39 cellular contexts compared by ENCODE assay signal in the genomic region with DNA sequence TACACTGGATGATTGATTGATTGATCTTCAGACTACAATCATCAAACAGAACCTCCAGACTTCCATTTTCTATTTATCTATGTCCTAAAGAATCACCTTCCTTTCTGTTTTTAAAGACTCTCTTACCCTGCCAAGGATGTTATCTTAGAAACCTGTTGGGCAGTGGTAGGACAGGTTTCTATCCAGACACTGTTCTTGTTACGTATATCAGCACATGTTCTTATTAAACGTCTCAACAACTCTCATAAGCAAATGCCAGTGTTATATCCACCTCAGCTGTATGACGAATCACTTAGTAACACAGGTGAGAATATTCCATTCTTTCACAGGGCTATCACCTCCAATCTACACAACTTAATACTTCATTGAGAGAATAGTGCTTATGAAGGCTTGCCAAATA. TPM values are rescaled to one million over a fixed set of nuclear protein-coding genes. Genes with fewer than 3 reads are reported as not detected.
"Had no signal": no experiment of that assay in that cellular context is flagged by ENCODE, and none has a peak within 500 bp of the region (broad histone marks: within the 10 kb centered on the region; RNA-seq: fewer than 3 reads in every experiment).

No MANE protein-coding gene starts in this region.

- H3K9me3 Mint-ChIP-seq: endodermal cell had no signal

- H3K9me3 ChIP-seq: adrenal gland had no signal

- H3K27ac ChIP-seq: adrenal gland, body of pancreas, cardiac muscle cell, coronary artery, dorsolateral prefrontal cortex, esophagus squamous epithelium, WERI-Rb-1 had no signal

- H3K27me3 ChIP-seq: adrenal gland, body of pancreas, cardiac muscle cell, dorsolateral prefrontal cortex, esophagus squamous epithelium had no signal

- H3K4me1 ChIP-seq: adrenal gland, body of pancreas, esophagus squamous epithelium had no signal

- H3K27me3 Mint-ChIP-seq: activated B cell treated with CpG ODN at 0.5 μM for 24 hours; activated CD8-positive, alpha-beta T cell treated with anti-CD3 and anti-CD28 coated beads for 36 hours; activated naive CD4-positive, alpha-beta T cell treated with anti-CD3 and anti-CD28 coated beads, Interleukin-2, amount 50 U/mL, for 24 hours; activated naive CD8-positive, alpha-beta T cell treated with anti-CD3 and anti-CD28 coated beads for 36 hours; activated naive CD8-positive, alpha-beta T cell treated with anti-CD3 and anti-CD28 coated beads, Interleukin-2, amount 50 U/mL, for 24 hours; dendritic cell treated with granulocyte-macrophage colony-stimulating factor and Interleukin-4, amounts not matched to agents 40 ng/mL and 50 ng/mL, for 4 days; T-cell had no signal

- H3K27ac Mint-ChIP-seq: activated B cell treated with CpG ODN at 0.5 μM for 24 hours; activated CD8-positive, alpha-beta T cell treated with anti-CD3 and anti-CD28 coated beads for 36 hours; activated naive CD4-positive, alpha-beta T cell treated with anti-CD3 and anti-CD28 coated beads for 36 hours; activated naive CD4-positive, alpha-beta T cell treated with anti-CD3 and anti-CD28 coated beads, Interleukin-2, amount 50 U/mL, for 24 hours; activated naive CD8-positive, alpha-beta T cell treated with anti-CD3 and anti-CD28 coated beads for 36 hours; activated naive CD8-positive, alpha-beta T cell treated with anti-CD3 and anti-CD28 coated beads, Interleukin-2, amount 50 U/mL, for 24 hours; activated T-helper 1 cell treated with anti-CD3 and anti-CD28 coated beads, Interleukin-12 subunit alpha, Interleukin-12 subunit beta, Interleukin-2, Interleukin-4 antibody, amounts not matched to agents 30 ng/mL and 10 ng/mL and 1 ng/mL, durations not matched to agents 14 hours and 24 hours and 36 hours; activated T-helper 2 cell treated with anti-CD3 and anti-CD28 coated beads, Interferon-gamma antibody, Interleukin-2, Interleukin-4, amounts not matched to agents 10 μg/mL and 5 μg/mL and 100 μg/mL, durations not matched to agents 14 hours and 24 hours and 36 hours; dendritic cell treated with granulocyte-macrophage colony-stimulating factor and Interleukin-4, amounts not matched to agents 40 ng/mL and 50 ng/mL, for 4 days; endodermal cell; T-cell; T-helper 1 cell treated with Interleukin-12 subunit alpha and Interleukin-12 subunit beta and Interleukin-4 antibody, amounts not matched to agents 30 μg/mL and 1 μg/mL, for 36 hours had no signal

- H3K36me3 ChIP-seq: adrenal gland, cardiac muscle cell, esophagus squamous epithelium, WERI-Rb-1 had no signal

- H3K4me3 Mint-ChIP-seq: activated B cell treated with CpG ODN at 0.5 μM for 24 hours; activated CD8-positive, alpha-beta T cell treated with anti-CD3 and anti-CD28 coated beads for 36 hours; activated naive CD4-positive, alpha-beta T cell treated with anti-CD3 and anti-CD28 coated beads for 36 hours; activated naive CD4-positive, alpha-beta T cell treated with anti-CD3 and anti-CD28 coated beads, Interleukin-2, amount 50 U/mL, for 24 hours; activated naive CD8-positive, alpha-beta T cell treated with anti-CD3 and anti-CD28 coated beads for 36 hours; activated naive CD8-positive, alpha-beta T cell treated with anti-CD3 and anti-CD28 coated beads, Interleukin-2, amount 50 U/mL, for 24 hours; activated T-helper 1 cell treated with anti-CD3 and anti-CD28 coated beads, Interleukin-12 subunit alpha, Interleukin-12 subunit beta, Interleukin-2, Interleukin-4 antibody, amounts not matched to agents 30 ng/mL and 10 ng/mL and 1 ng/mL, durations not matched to agents 14 hours and 24 hours and 36 hours; dendritic cell treated with granulocyte-macrophage colony-stimulating factor and Interleukin-4, amounts not matched to agents 40 ng/mL and 50 ng/mL, for 4 days; endodermal cell; T-cell; T-helper 1 cell treated with Interleukin-12 subunit alpha and Interleukin-12 subunit beta and Interleukin-4 antibody, amounts not matched to agents 30 μg/mL and 1 μg/mL, for 36 hours had no signal

- H3K4me3 ChIP-seq: adrenal gland, body of pancreas, cardiac muscle cell, coronary artery, dorsolateral prefrontal cortex, esophagus squamous epithelium had no signal

- H3K4me1 Mint-ChIP-seq: activated B cell treated with CpG ODN at 0.5 μM for 24 hours; activated naive CD4-positive, alpha-beta T cell treated with anti-CD3 and anti-CD28 coated beads, Interleukin-2, amount 50 U/mL, for 24 hours; activated naive CD8-positive, alpha-beta T cell treated with anti-CD3 and anti-CD28 coated beads for 36 hours; activated naive CD8-positive, alpha-beta T cell treated with anti-CD3 and anti-CD28 coated beads, Interleukin-2, amount 50 U/mL, for 24 hours; T-cell had no signal

- FAIRE-seq: frontal cortex had no signal

- ATAC-seq: activated CD4-positive, CD25-positive, alpha-beta regulatory T cell treated with anti-CD3 and anti-CD28 coated beads, Interleukin-2, amount 50 U/mL, for 24 hours; activated CD8-positive, alpha-beta T cell treated with anti-CD3 and anti-CD28 coated beads for 36 hours; activated naive CD8-positive, alpha-beta T cell treated with anti-CD3 and anti-CD28 coated beads, Interleukin-2, amount 50 U/mL, for 24 hours; body of pancreas; T-cell had no signal

- DNase-seq: activated B cell treated with CpG ODN at 0.5 μM for 24 hours; activated CD4-positive, alpha-beta T cell treated with anti-CD3 and anti-CD28 coated beads for 48 hours; activated CD4-positive, alpha-beta T cell treated with anti-CD3 and anti-CD28 coated beads, Interleukin-2, amount 50 U/mL, for 1 hour; activated CD4-positive, alpha-beta T cell treated with anti-CD3 and anti-CD28 coated beads, Interleukin-2, amount 50 U/mL, for 48 hours; activated CD8-positive, alpha-beta memory T cell treated with anti-CD3 and anti-CD28 coated beads for 24 hours; activated CD8-positive, alpha-beta T cell treated with anti-CD3 and anti-CD28 coated beads for 36 hours; activated effector memory CD4-positive, alpha-beta T cell treated with anti-CD3 and anti-CD28 coated beads, Interleukin-2, amount 50 U/mL, for 16 hours; activated naive CD4-positive, alpha-beta T cell treated with anti-CD3 and anti-CD28 coated beads for 36 hours; activated naive CD8-positive, alpha-beta T cell treated with anti-CD3 and anti-CD28 coated beads for 36 hours; activated naive CD8-positive, alpha-beta T cell treated with anti-CD3 and anti-CD28 coated beads, Interleukin-2, amount 50 U/mL, for 24 hours; activated T-cell treated with anti-CD3 and anti-CD28 coated beads, Interleukin-2, amount 50 U/mL, for 1 hour; activated T-cell treated with anti-CD3 and anti-CD28 coated beads, Interleukin-2, amount 50 U/mL, for 48 hours; adrenal gland; amygdala; aorta; body of pancreas; central memory CD4-positive, alpha-beta T cell; cerebellar nuclear complex; dorsolateral prefrontal cortex; effector memory CD4-positive, alpha-beta T cell; endodermal cell; esophagus squamous epithelium; head of caudate nucleus; SW 1271; T-cell; T1000; WERI-Rb-1 had no signal

- H3K36me3 Mint-ChIP-seq: activated naive CD4-positive, alpha-beta T cell treated with anti-CD3 and anti-CD28 coated beads, Interleukin-2, amount 50 U/mL, for 24 hours; activated naive CD8-positive, alpha-beta T cell treated with anti-CD3 and anti-CD28 coated beads for 36 hours; T-cell had no signal

RNA-seq across cellular contexts. Expression of a gene that starts 40.2 kb away (rescaled TPM):
- total RNA-seq: activated B cell treated with CpG ODN at 0.5 μM for 24 hours; activated CD8-positive, alpha-beta T cell treated with anti-CD3 and anti-CD28 coated beads for 36 hours; activated naive CD4-positive, alpha-beta T cell treated with anti-CD3 and anti-CD28 coated beads for 36 hours; activated naive CD8-positive, alpha-beta T cell treated with anti-CD3 and anti-CD28 coated beads for 36 hours; activated T-helper 1 cell treated with anti-CD3 and anti-CD28 coated beads, Interleukin-12 subunit alpha, Interleukin-12 subunit beta, Interleukin-2, Interleukin-4 antibody, amounts not matched to agents 30 ng/mL and 10 ng/mL and 1 ng/mL, durations not matched to agents 14 hours and 24 hours and 36 hours; activated T-helper 2 cell treated with anti-CD3 and anti-CD28 coated beads, Interferon-gamma antibody, Interleukin-2, Interleukin-4, amounts not matched to agents 10 μg/mL and 5 μg/mL and 100 μg/mL, durations not matched to agents 14 hours and 24 hours and 36 hours; adrenal gland; aorta; body of pancreas; cardiac muscle cell; endodermal cell; esophagus squamous epithelium; fibroblast of lung; frontal cortex; T-cell; T-helper 2 cell treated with Interferon-gamma antibody and Interleukin-4, amounts not matched to agents 100 ng/mL and 5 ng/mL, for 36 hours had no signal
- polyA plus RNA-seq: adrenal gland, aorta, cardiac muscle cell, esophagus, fibroblast of lung had no signal
